In genomic region chr12:67910360-67911292, GRCh38 we compare ENCODE assay signal across 12 cellular contexts.
A peak's percentile ranks its signal among the peaks of the same experiment; 100 is the strongest.
DNase-seq lines count a peak whose midpoint lies in the region; ATAC-seq and TF ChIP-seq lines count a peak whose summit lies in the region.
"Had no signal": no experiment of that assay in that cellular context is flagged by ENCODE, and none has a peak within 500 bp of the region (broad histone marks: within the 10 kb centered on the region; RNA-seq: fewer than 3 reads in every experiment).

No MANE protein-coding gene starts in this region.

- H3K4me1 ChIP-seq in left lung: no peaks in the 10 kb centered on the region
- H3K4me1 ChIP-seq: Caco-2 had no signal

- TF ChIP-seq CTCF in AG09319 (IDR thresholded peaks at IDR 0.05; ENCODE audit: low read depth, low read length) (no peak), choroid plexus epithelial cell (conservative IDR thresholded peaks at IDR 0.05; ENCODE audit: low read depth, low read length) (no peak), left lung (IDR thresholded peaks at IDR 0.05) (no peak)

- intact Hi-C loops in left lung (cut with DNase I): no loop called here
- intact Hi-C loops in activated CD4-positive, alpha-beta memory T cell treated with anti-CD3 and anti-CD28 coated beads for 36 hours (cut with micrococcal nuclease): no loop called here

- POLR2A ChIA-PET in activated CD4-positive, alpha-beta memory T cell treated with anti-CD3 and anti-CD28 coated beads for 36 hours (lab: Charles Lee): no interaction called here

- no peak overlapping the region for H3K27ac Mint-ChIP-seq in activated CD4-positive, alpha-beta memory T cell treated with anti-CD3 and anti-CD28 coated beads for 36 hours

- no peaks in the 10 kb centered on the region for H3K4me1 Mint-ChIP-seq in activated CD4-positive, alpha-beta memory T cell treated with anti-CD3 and anti-CD28 coated beads for 36 hours (ENCODE audit: low read depth)

- H3K4me3 ChIP-seq in choroid plexus epithelial cell (ENCODE audit: low read depth, low read length) (no peak overlapping the region), left lung (no peak overlapping the region)

- CTCF ChIA-PET in activated CD4-positive, alpha-beta memory T cell treated with anti-CD3 and anti-CD28 coated beads for 36 hours (lab: Charles Lee): no interaction called here

- H3K27me3 Mint-ChIP-seq in activated CD4-positive, alpha-beta memory T cell treated with anti-CD3 and anti-CD28 coated beads for 36 hours: peaks cover 5% of the 10 kb centered on the region

- ATAC-seq in left lung: peak; percentile 34
- no peak for ATAC-seq in GM19397 (IDR thresholded peaks at IDR 0.05; ENCODE audit: unreplicated experiment)

- H3K9me3 ChIP-seq in left lung: no peaks in the 10 kb centered on the region
- H3K9me3 ChIP-seq: Caco-2 had no signal

- H3K9me3 Mint-ChIP-seq in activated CD4-positive, alpha-beta memory T cell treated with anti-CD3 and anti-CD28 coated beads for 36 hours: peaks cover 2% of the 10 kb centered on the region

- no peaks in the 10 kb centered on the region for H3K36me3 ChIP-seq in left lung

- no peaks in the 10 kb centered on the region for H3K36me3 Mint-ChIP-seq in activated CD4-positive, alpha-beta memory T cell treated with anti-CD3 and anti-CD28 coated beads for 36 hours

- H3K4me3 Mint-ChIP-seq in activated CD4-positive, alpha-beta memory T cell treated with anti-CD3 and anti-CD28 coated beads for 36 hours: no peak overlapping the region

- H3K27me3 ChIP-seq in left lung: no peaks in the 10 kb centered on the region

- DNase-seq in AG09319 (ENCODE audit: extremely low read depth, low read depth): peak; percentile 71
- peak; percentile 41 for DNase-seq in LoVo (ENCODE audit: low spot score)
- DNase-seq in choroid plexus epithelial cell (ENCODE audit: low read depth): peak; percentile 79
- no peak for DNase-seq in left lung
- no peak for DNase-seq in stimulated activated naive CD4-positive, alpha-beta T cell (lab: John Stamatoyannopoulos, UW)
- no peak for DNase-seq in activated CD4-positive, alpha-beta memory T cell treated with anti-CD3 and anti-CD28 coated beads for 36 hours
- no peak for DNase-seq in retina
- DNase-seq: activated CD8-positive, alpha-beta memory T cell treated with anti-CD3 and anti-CD28 coated beads, Interleukin-2, amount 50 U/mL, for 48 hours; Caco-2; cerebellar nuclear complex; NCI-H1694 had no signal

- no peak overlapping the region for H3K27ac ChIP-seq in left lung

Comparison
In these comparisons a context has a peak if more than half of its experiments do, and no peak if none do; other contexts are left out.
1. DNase-seq: peak in AG09319 (single experiment), LoVo (single experiment) and choroid plexus epithelial cell (single experiment); none in left lung (0 of 2), stimulated activated naive CD4-positive, alpha-beta T cell (0 of 6), activated CD4-positive, alpha-beta memory T cell treated with anti-CD3 and anti-CD28 coated beads for 36 hours (single experiment) and retina (single experiment).